ENCODE assay signal across 1 cellular context in genomic region chr6:21507811-21508210, GRCh38.
TF ChIP-seq lines count a peak whose summit lies in the region.

No MANE protein-coding gene starts in this region.

TF ChIP-seq in IMR-90, 13 proteins besides CTCF, POLR2A, EP300 and RAD21 (continued from another document):
- TF ChIP-seq USF2 (IDR thresholded peaks at IDR 0.05; ENCODE audit: low read depth, low read length) (no peak), MAFK (IDR thresholded peaks at IDR 0.05; ENCODE audit: low read depth, low read length) (no peak), SMC3 (IDR thresholded peaks at IDR 0.05; ENCODE audit: low read depth, low read length) (no peak), MAZ (IDR thresholded peaks at IDR 0.05; ENCODE audit: borderline replicate concordance, low read depth, low read length) (no peak), CEBPB (IDR thresholded peaks at IDR 0.05; ENCODE audit: low read depth, low read length) (no peak), RCOR1 (IDR thresholded peaks at IDR 0.05; ENCODE audit: insufficient replicate concordance, low read length) (no peak), MXI1 (IDR thresholded peaks at IDR 0.05; ENCODE audit: borderline replicate concordance, low read depth, low read length) (no peak), CHD1 (IDR thresholded peaks at IDR 0.05; ENCODE audit: low read depth, low read length) (no peak)
- TF ChIP-seq, protein P1, sequence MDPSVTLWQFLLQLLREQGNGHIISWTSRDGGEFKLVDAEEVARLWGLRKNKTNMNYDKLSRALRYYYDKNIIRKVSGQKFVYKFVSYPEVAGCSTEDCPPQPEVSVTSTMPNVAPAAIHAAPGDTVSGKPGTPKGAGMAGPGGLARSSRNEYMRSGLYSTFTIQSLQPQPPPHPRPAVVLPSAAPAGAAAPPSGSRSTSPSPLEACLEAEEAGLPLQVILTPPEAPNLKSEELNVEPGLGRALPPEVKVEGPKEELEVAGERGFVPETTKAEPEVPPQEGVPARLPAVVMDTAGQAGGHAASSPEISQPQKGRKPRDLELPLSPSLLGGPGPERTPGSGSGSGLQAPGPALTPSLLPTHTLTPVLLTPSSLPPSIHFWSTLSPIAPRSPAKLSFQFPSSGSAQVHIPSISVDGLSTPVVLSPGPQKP (IDR thresholded peaks at IDR 0.05; ENCODE audit: borderline replicate concordance, low read depth, low read length): no peak
